ENCODE assay signal across 7 cellular contexts in the genomic region with DNA sequence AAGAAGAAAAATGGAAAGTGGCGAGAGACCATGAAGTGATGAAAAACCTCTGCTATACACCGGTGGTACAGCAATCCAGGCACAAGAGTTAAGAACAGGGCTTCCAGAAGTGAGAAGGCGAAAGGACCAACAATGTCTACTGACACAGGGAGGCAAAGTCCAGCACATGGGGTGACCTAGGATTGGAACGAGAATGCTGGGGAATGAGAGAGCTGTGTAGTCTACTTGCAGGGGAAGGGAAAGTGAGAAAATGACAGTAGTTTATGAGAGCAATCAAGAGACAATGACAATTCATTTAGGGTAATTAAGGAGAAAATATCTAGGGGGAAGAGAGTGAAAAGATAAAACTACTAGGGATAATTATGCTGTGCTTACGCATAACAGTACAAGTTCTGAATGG.
"Had no signal": no experiment of that assay in that cellular context is flagged by ENCODE, and none has a peak within 500 bp of the region (broad histone marks: within the 10 kb centered on the region; RNA-seq: fewer than 3 reads in every experiment).

No MANE protein-coding gene starts in this region.

- DNase-seq: GM23248, GOT3, H7, IMR-90 had no signal

- H3K9me3 ChIP-seq: HAP-1 had no signal

- H3K4me3 ChIP-seq: GM23248, HAP-1, K562 had no signal

- H3K36me3 ChIP-seq: HAP-1 had no signal

- ATAC-seq: HCT116, K562 had no signal

- H3K4me1 ChIP-seq: HAP-1 had no signal
